ENCODE assay signal across 15 cellular contexts in the genomic region with DNA sequence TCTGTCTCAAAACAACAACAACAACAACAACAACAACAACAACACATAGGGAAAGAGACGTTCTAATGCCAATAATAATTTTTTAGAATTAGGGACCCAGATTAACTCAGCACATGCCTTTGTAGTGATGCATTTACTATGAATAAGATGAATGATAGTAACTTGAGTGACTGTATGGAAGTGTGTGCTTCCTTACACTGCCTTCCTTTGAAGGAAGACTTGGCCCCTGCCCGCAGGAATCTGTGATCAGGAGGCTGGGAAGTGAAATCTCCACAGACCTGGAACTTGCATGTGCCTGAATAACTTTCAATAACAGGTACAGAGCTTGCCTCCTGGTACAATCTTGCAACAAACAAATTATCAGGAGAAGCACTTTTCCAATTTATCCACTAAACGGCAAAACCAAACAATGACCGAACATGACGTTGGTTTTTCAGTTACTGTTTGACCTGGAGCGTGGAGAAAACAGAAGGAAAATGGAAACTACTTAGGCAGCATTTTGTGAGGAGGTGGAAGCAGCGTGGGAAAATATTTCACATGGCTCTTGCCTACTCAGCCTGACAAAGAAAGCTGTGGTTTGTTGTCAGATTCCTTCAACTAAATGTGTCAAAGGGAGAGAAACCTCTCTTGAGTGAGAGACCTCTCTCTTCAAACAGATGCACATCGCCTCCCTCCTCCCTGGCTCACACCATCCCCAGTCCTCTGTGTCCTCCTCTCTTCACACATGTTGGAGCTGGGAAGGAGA. TPM values are rescaled to one million over a fixed set of nuclear protein-coding genes. Genes with fewer than 3 reads are reported as not detected.
DNase-seq lines count a peak whose midpoint lies in the region; ATAC-seq and TF ChIP-seq lines count a peak whose summit lies in the region.
"Had no signal": no experiment of that assay in that cellular context is flagged by ENCODE, and none has a peak within 500 bp of the region (broad histone marks: within the 10 kb centered on the region; RNA-seq: fewer than 3 reads in every experiment).

No MANE protein-coding gene starts in this region.

- H3K27me3 Mint-ChIP-seq in neural crest cell (ENCODE audit: low read depth): no peaks in the 10 kb centered on the region
- H3K27me3 Mint-ChIP-seq in activated CD8-positive, alpha-beta memory T cell treated with anti-CD3 and anti-CD28 coated beads, Interleukin-2, amount 10 ng/mL, durations not matched to agents 7 days and 5 days: peaks cover 4% of the 10 kb centered on the region

- H3K4me3 ChIP-seq in SJSA1: no peak overlapping the region; the same call in 1 of the 2 replicates
- H3K4me3 ChIP-seq: heart left ventricle, thyroid gland had no signal

- no peaks in the 10 kb centered on the region for H3K9me3 ChIP-seq in SJSA1 (replicated peaks)
- H3K9me3 ChIP-seq: thyroid gland had no signal

- H3K9me3 Mint-ChIP-seq in neural crest cell: peaks cover 3% of the 10 kb centered on the region
- peaks cover 3% of the 10 kb centered on the region for H3K9me3 Mint-ChIP-seq in activated CD8-positive, alpha-beta memory T cell treated with anti-CD3 and anti-CD28 coated beads, Interleukin-2, amount 10 ng/mL, durations not matched to agents 7 days and 5 days (ENCODE audit: low read depth)

- no peak overlapping the region for H3K4me3 Mint-ChIP-seq in neural crest cell
- no peak overlapping the region for H3K4me3 Mint-ChIP-seq in activated CD8-positive, alpha-beta memory T cell treated with anti-CD3 and anti-CD28 coated beads, Interleukin-2, amount 10 ng/mL, durations not matched to agents 7 days and 5 days
- H3K4me3 Mint-ChIP-seq: T-helper 17 cell had no signal

- CTCF ChIA-PET in activated CD8-positive, alpha-beta memory T cell treated with anti-CD3 and anti-CD28 coated beads, Interleukin-2, amount 10 ng/mL, durations not matched to agents 7 days and 5 days (lab: Charles Lee): no interaction called here

- peak overlapping the region; percentile 70 for H3K27ac ChIP-seq in SJSA1
- H3K27ac ChIP-seq: heart left ventricle, thyroid gland had no signal

- H3K27ac Mint-ChIP-seq in neural crest cell (ENCODE audit: unreplicated experiment): peak overlapping the region; percentile 8
- no peak overlapping the region for H3K27ac Mint-ChIP-seq in activated CD8-positive, alpha-beta memory T cell treated with anti-CD3 and anti-CD28 coated beads, Interleukin-2, amount 10 ng/mL, durations not matched to agents 7 days and 5 days
- H3K27ac Mint-ChIP-seq: T-helper 17 cell had no signal

- H3K36me3 ChIP-seq in SJSA1: no peaks in the 10 kb centered on the region
- H3K36me3 ChIP-seq: heart left ventricle, thyroid gland had no signal

- ATAC-seq in GM18868 (IDR thresholded peaks at IDR 0.05; ENCODE audit: unreplicated experiment): no peak
- no peak for ATAC-seq in activated CD8-positive, alpha-beta memory T cell treated with anti-CD3 and anti-CD28 coated beads, Interleukin-2, amount 10 ng/mL, durations not matched to agents 7 days and 5 days
- ATAC-seq: heart left ventricle, T-helper 17 cell had no signal

- peaks cover 7% of the 10 kb centered on the region for H3K36me3 Mint-ChIP-seq in neural crest cell (ENCODE audit: low read depth)
- H3K36me3 Mint-ChIP-seq in activated CD8-positive, alpha-beta memory T cell treated with anti-CD3 and anti-CD28 coated beads, Interleukin-2, amount 10 ng/mL, durations not matched to agents 7 days and 5 days: no peaks in the 10 kb centered on the region

- peaks cover 15% of the 10 kb centered on the region for H3K4me1 Mint-ChIP-seq in neural crest cell
- H3K4me1 Mint-ChIP-seq in activated CD8-positive, alpha-beta memory T cell treated with anti-CD3 and anti-CD28 coated beads, Interleukin-2, amount 10 ng/mL, durations not matched to agents 7 days and 5 days: no peaks in the 10 kb centered on the region
- H3K4me1 Mint-ChIP-seq: T-helper 17 cell had no signal

- no peak for TF ChIP-seq CTCF in neural crest cell (conservative IDR thresholded peaks at IDR 0.05)

- no peaks in the 10 kb centered on the region for H3K27me3 ChIP-seq in SJSA1 (replicated peaks)
- H3K27me3 ChIP-seq: heart left ventricle, thyroid gland had no signal

- H3K4me1 ChIP-seq in SJSA1 (replicated peaks): peaks cover 13% of the 10 kb centered on the region

- peak; percentile 76 for DNase-seq in EH (ENCODE audit: low read depth)
- peak in 1 of 2 experiments; percentile 59 for DNase-seq in SJSA1 (ENCODE audit: low read depth in 1 of 2, low spot score in 2 of 2)
- DNase-seq in fibroblast of peridontal ligament (ENCODE audit: extremely low read depth): peak; percentile 58
- DNase-seq in neural crest cell (ENCODE audit: low read depth, low spot score): no peak
- no peak for DNase-seq in activated CD8-positive, alpha-beta memory T cell treated with anti-CD3 and anti-CD28 coated beads, Interleukin-2, amount 10 ng/mL, durations not matched to agents 7 days and 5 days
- DNase-seq in GM03348 (ENCODE audit: low spot score): no peak
- no peak for DNase-seq in activated T-cell treated with anti-CD3 and anti-CD28 coated beads, Interleukin-2, amount 50 U/mL, for 1 hour
- DNase-seq: activated CD4-positive, alpha-beta T cell treated with anti-CD3 and anti-CD28 coated beads for 4 hours; activated T-cell treated with anti-CD3 and anti-CD28 coated beads, Interleukin-2, amount 50 U/mL, for 48 hours; heart left ventricle; stimulated activated CD8-positive, alpha-beta memory T cell treated with anti-CD3 and anti-CD28 coated beads, Interleukin-4, amount 100 ng/mL, for 48 hours; T-helper 17 cell; thyroid gland had no signal

RNA-seq across cellular contexts. Expression of a gene that starts 10.1 kb away (rescaled TPM):
- total RNA-seq in SJSA1 (2014; rRNA removed; shearing (Covaris generic)): 0.11 TPM in 1 of 2 replicates, not detected in the other
- 0.14 and 0.45 TPM in 2 replicates for total RNA-seq in neural crest cell
- not detected for total RNA-seq in activated CD8-positive, alpha-beta memory T cell treated with anti-CD3 and anti-CD28 coated beads, Interleukin-2, amount 10 ng/mL, durations not matched to agents 7 days and 5 days
- total RNA-seq: NCI-H460, T-helper 17 cell had no signal

Comparison
In these comparisons a context has a peak if more than half of its experiments do, and no peak if none do; other contexts are left out.
1. DNase-seq: peak in EH (single experiment) and fibroblast of peridontal ligament (single experiment); none in neural crest cell (single experiment), activated CD8-positive, alpha-beta memory T cell treated with anti-CD3 and anti-CD28 coated beads, Interleukin-2, amount 10 ng/mL, durations not matched to agents 7 days and 5 days (single experiment), GM03348 (single experiment) and activated T-cell treated with anti-CD3 and anti-CD28 coated beads, Interleukin-2, amount 50 U/mL, for 1 hour (single experiment).